ENCODE assay signal across 1 cellular context in the genomic region with DNA sequence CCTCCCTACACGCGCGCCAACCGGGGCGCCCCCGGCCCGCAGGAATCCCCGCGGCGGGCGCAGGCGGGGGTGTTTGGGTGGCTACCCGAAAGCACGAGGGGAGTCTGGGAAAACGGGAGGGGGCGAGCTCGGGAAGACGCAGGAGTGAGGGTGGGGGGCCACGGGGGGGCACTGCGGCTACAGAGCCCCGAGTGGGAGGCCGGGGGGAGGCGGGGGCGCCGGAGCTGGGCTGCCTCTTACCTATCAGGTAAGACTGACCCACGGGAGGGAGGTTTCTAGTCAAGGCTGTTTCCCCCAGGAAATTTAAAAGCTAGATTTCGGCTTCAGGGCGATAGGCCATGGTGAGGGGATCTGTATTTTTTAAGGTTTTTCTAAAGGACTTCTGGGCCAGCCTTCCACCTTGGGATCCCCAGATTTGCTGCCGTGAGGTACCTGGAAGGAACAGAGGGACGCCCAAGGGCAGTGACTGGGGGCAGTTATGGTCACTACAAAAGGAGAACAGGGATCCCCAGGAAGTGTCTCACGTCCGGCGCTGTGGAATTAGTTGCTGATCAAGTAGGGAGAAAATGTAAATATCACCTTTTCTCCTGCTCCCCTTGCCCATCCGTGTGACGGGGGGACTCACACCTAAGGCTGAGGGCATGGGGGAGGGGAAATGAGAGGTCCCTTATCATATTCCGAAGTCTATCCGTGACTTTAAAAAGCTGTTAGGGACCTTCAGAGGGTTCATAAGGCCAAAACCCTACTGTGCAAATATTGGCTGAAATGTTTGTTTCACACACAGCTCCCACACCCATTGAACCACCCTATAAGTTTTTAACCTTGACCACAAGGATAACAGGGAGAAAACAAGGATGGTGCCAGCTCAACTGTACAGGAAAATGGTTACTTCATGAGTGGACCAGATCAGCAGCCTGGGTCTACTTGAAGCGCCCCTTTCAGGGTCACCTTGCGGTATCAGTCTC.
TF ChIP-seq lines count a peak whose summit lies in the region.

No MANE protein-coding gene starts in this region.

TF ChIP-seq in SK-N-SH, 30 proteins besides CTCF, POLR2A, EP300 and RAD21:
- TF ChIP-seq, protein P1, sequence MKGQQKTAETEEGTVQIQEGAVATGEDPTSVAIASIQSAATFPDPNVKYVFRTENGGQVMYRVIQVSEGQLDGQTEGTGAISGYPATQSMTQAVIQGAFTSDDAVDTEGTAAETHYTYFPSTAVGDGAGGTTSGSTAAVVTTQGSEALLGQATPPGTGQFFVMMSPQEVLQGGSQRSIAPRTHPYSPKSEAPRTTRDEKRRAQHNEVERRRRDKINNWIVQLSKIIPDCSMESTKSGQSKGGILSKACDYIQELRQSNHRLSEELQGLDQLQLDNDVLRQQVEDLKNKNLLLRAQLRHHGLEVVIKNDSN (IDR thresholded peaks at IDR 0.05; ENCODE audit: borderline replicate concordance, low read depth) = no peak
- TF ChIP-seq, protein P2, sequence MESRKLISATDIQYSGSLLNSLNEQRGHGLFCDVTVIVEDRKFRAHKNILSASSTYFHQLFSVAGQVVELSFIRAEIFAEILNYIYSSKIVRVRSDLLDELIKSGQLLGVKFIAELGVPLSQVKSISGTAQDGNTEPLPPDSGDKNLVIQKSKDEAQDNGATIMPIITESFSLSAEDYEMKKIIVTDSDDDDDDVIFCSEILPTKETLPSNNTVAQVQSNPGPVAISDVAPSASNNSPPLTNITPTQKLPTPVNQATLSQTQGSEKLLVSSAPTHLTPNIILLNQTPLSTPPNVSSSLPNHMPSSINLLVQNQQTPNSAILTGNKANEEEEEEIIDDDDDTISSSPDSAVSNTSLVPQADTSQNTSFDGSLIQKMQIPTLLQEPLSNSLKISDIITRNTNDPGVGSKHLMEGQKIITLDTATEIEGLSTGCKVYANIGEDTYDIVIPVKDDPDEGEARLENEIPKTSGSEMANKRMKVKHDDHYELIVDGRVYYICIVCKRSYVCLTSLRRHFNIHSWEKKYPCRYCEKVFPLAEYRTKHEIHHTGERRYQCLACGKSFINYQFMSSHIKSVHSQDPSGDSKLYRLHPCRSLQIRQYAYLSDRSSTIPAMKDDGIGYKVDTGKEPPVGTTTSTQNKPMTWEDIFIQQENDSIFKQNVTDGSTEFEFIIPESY (IDR thresholded peaks at IDR 0.05; ENCODE audit: borderline replicate concordance, low read depth) = no peak
- TF ChIP-seq JUND (IDR thresholded peaks at IDR 0.05) = no peak
- no peak for TF ChIP-seq FOXM1 (IDR thresholded peaks at IDR 0.05; ENCODE audit: low read depth)
- TF ChIP-seq, protein P3, sequence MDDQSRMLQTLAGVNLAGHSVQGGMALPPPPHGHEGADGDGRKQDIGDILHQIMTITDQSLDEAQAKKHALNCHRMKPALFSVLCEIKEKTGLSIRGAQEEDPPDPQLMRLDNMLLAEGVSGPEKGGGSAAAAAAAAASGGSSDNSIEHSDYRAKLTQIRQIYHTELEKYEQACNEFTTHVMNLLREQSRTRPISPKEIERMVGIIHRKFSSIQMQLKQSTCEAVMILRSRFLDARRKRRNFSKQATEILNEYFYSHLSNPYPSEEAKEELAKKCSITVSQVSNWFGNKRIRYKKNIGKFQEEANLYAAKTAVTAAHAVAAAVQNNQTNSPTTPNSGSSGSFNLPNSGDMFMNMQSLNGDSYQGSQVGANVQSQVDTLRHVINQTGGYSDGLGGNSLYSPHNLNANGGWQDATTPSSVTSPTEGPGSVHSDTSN (IDR thresholded peaks at IDR 0.05) = no peak
- TF ChIP-seq RCOR1 (IDR thresholded peaks at IDR 0.05; ENCODE audit: low read length) = no peak
- TF ChIP-seq TAF1 (IDR thresholded peaks at IDR 0.05; ENCODE audit: borderline replicate concordance, low read depth, low read length) = no peak
- TF ChIP-seq, protein P4, sequence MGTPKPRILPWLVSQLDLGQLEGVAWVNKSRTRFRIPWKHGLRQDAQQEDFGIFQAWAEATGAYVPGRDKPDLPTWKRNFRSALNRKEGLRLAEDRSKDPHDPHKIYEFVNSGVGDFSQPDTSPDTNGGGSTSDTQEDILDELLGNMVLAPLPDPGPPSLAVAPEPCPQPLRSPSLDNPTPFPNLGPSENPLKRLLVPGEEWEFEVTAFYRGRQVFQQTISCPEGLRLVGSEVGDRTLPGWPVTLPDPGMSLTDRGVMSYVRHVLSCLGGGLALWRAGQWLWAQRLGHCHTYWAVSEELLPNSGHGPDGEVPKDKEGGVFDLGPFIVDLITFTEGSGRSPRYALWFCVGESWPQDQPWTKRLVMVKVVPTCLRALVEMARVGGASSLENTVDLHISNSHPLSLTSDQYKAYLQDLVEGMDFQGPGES (IDR thresholded peaks at IDR 0.05; ENCODE audit: low read depth, low read length) = no peak
- TF ChIP-seq, protein P5, sequence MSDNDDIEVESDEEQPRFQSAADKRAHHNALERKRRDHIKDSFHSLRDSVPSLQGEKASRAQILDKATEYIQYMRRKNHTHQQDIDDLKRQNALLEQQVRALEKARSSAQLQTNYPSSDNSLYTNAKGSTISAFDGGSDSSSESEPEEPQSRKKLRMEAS (IDR thresholded peaks at IDR 0.05; ENCODE audit: low read depth) = no peak; the same call in 1 of the 2 replicates
- no peak for TF ChIP-seq FOSL2 (IDR thresholded peaks at IDR 0.05; ENCODE audit: borderline replicate concordance, low read depth)
- TF ChIP-seq FOXJ3 (CRISPR knock-in tag; IDR thresholded peaks at IDR 0.05) = no peak
- TF ChIP-seq RXRA (IDR thresholded peaks at IDR 0.05; ENCODE audit: borderline replicate concordance, low read depth) = no peak
- TF ChIP-seq NFIC (IDR thresholded peaks at IDR 0.05; ENCODE audit: borderline replicate concordance) = no peak
- TF ChIP-seq ELF1 (IDR thresholded peaks at IDR 0.05) = no peak
- TF ChIP-seq TCF12 (IDR thresholded peaks at IDR 0.05) = no peak
- TF ChIP-seq SIN3A (IDR thresholded peaks at IDR 0.05; ENCODE audit: borderline replicate concordance, low read depth, low read length) = no peak
- TF ChIP-seq POLR2AphosphoS5 (IDR thresholded peaks at IDR 0.05; ENCODE audit: low read depth, low read length) = no peak; the same call in 1 of the 2 replicates
- no peak for TF ChIP-seq RFX5 (IDR thresholded peaks at IDR 0.05; ENCODE audit: low read length)
- no peak for TF ChIP-seq GATA2 (CRISPR knock-in tag; IDR thresholded peaks at IDR 0.05)
- TF ChIP-seq, protein P6, sequence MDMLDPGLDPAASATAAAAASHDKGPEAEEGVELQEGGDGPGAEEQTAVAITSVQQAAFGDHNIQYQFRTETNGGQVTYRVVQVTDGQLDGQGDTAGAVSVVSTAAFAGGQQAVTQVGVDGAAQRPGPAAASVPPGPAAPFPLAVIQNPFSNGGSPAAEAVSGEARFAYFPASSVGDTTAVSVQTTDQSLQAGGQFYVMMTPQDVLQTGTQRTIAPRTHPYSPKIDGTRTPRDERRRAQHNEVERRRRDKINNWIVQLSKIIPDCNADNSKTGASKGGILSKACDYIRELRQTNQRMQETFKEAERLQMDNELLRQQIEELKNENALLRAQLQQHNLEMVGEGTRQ (IDR thresholded peaks at IDR 0.05; ENCODE audit: borderline replicate concordance, low read depth, low read length) = no peak
